Comparison of ENCODE assay signal across 1 cellular context in the genomic region with DNA sequence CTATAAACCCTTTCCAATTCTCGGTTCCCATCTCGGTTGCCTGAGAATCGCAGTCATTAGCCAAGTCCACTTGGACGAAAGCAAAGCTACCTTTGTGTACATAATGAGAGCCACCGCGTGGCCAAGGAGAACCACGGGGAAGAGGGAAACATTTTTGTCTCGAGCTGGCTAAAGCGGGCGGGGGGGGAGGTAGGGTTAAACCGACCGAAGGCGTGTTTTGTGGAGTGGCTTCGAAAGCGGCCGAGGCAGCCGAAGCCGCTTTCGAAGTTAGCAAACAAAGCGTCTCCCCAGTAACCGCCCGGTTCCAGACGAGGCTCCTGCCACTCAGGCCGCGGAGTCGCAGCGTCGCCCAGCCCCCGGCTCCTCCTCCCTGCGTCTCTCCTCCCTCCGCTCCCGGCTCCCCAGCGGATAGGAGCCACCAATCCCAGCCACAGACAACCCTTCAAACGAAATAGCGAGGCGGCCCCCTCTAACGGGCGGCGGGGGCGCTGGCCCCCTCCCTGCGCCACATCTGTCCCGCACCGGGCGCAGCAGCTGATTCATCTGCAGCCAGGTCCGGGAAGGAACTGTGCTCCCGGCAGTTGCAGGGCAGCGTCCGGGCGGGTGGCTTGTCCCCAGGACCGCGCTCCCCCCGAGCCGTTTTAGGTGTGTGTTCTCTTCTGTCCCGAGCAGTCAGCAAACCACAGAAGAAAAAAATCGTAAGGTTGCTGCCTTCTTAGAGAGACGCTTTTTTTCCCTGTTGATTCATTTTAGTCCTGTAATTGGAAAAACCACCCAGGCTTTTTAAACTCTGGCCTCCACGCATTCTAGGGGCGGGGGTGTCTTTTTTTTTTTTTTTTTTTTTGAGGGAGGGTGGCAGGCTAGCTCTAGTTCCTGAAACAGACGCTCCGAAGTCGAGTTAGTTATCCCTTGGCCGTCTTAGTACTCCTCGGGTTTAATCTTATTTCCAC.
TF ChIP-seq lines count a peak whose summit lies in the region.

No MANE protein-coding gene starts in this region.

TF ChIP-seq in K562, 482 proteins besides CTCF, POLR2A, EP300 and RAD21 (continued from another document and continues in another):
- TF ChIP-seq, protein P1, sequence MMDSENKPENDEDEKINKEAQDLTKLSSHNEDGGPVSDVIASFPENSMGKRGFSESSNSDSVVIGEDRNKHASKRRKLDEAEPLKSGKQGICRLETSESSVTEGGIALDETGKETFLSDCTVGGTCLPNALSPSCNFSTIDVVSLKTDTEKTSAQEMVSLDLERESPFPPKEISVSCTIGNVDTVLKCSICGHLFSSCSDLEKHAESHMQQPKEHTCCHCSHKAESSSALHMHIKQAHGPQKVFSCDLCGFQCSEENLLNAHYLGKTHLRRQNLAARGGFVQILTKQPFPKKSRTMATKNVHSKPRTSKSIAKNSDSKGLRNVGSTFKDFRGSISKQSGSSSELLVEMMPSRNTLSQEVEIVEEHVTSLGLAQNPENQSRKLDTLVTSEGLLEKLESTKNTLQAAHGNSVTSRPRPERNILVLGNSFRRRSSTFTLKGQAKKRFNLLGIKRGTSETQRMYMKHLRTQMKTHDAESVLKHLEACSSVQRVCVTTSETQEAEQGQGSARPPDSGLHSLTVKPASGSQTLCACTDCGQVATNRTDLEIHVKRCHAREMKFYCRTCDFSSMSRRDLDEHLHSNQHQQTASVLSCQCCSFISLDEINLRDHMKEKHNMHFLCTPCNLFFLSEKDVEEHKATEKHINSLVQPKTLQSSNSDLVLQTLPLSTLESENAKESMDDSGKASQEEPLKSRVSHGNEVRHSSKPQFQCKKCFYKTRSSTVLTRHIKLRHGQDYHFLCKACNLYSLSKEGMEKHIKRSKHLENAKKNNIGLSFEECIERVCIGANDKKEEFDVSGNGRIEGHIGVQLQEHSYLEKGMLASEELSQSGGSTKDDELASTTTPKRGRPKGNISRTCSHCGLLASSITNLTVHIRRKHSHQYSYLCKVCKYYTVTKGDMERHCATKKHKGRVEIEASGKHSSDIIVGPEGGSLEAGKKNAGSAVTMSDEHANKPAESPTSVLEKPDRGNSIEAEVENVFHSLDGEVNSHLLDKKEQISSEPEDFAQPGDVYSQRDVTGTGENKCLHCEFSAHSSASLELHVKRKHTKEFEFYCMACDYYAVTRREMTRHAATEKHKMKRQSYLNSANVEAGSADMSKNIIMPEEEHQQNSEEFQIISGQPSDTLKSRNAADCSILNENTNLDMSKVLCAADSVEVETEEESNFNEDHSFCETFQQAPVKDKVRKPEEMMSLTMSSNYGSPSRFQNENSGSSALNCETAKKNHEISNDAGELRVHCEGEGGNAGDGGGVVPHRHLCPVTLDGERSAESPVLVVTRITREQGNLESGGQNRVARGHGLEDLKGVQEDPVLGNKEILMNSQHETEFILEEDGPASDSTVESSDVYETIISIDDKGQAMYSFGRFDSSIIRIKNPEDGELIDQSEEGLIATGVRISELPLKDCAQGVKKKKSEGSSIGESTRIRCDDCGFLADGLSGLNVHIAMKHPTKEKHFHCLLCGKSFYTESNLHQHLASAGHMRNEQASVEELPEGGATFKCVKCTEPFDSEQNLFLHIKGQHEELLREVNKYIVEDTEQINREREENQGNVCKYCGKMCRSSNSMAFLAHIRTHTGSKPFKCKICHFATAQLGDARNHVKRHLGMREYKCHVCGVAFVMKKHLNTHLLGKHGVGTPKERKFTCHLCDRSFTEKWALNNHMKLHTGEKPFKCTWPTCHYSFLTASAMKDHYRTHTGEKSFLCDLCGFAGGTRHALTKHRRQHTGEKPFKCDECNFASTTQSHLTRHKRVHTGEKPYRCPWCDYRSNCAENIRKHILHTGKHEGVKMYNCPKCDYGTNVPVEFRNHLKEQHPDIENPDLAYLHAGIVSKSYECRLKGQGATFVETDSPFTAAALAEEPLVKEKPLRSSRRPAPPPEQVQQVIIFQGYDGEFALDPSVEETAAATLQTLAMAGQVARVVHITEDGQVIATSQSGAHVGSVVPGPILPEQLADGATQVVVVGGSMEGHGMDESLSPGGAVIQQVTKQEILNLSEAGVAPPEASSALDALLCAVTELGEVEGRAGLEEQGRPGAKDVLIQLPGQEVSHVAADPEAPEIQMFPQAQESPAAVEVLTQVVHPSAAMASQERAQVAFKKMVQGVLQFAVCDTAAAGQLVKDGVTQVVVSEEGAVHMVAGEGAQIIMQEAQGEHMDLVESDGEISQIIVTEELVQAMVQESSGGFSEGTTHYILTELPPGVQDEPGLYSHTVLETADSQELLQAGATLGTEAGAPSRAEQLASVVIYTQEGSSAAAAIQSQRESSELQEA (IDR thresholded peaks at IDR 0.05; ENCODE audit: low read depth), result no peak
- TF ChIP-seq, protein P2, sequence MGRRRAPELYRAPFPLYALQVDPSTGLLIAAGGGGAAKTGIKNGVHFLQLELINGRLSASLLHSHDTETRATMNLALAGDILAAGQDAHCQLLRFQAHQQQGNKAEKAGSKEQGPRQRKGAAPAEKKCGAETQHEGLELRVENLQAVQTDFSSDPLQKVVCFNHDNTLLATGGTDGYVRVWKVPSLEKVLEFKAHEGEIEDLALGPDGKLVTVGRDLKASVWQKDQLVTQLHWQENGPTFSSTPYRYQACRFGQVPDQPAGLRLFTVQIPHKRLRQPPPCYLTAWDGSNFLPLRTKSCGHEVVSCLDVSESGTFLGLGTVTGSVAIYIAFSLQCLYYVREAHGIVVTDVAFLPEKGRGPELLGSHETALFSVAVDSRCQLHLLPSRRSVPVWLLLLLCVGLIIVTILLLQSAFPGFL (CRISPR knock-in tag; IDR thresholded peaks at IDR 0.05), result no peak
- peak; percentile 41; the same call in 1 of the 2 replicates for TF ChIP-seq ZNF79 (CRISPR knock-in tag; IDR thresholded peaks at IDR 0.05; ENCODE audit: low read depth)
- peak; percentile 75; the same call in 1 of the 2 replicates for TF ChIP-seq ETV5 (CRISPR knock-in tag; IDR thresholded peaks at IDR 0.05; ENCODE audit: low read depth)
- TF ChIP-seq KDM5B (IDR thresholded peaks at IDR 0.05; ENCODE audit: insufficient replicate concordance, low read depth, low read length), result peak; percentile 92
- TF ChIP-seq, protein P3, sequence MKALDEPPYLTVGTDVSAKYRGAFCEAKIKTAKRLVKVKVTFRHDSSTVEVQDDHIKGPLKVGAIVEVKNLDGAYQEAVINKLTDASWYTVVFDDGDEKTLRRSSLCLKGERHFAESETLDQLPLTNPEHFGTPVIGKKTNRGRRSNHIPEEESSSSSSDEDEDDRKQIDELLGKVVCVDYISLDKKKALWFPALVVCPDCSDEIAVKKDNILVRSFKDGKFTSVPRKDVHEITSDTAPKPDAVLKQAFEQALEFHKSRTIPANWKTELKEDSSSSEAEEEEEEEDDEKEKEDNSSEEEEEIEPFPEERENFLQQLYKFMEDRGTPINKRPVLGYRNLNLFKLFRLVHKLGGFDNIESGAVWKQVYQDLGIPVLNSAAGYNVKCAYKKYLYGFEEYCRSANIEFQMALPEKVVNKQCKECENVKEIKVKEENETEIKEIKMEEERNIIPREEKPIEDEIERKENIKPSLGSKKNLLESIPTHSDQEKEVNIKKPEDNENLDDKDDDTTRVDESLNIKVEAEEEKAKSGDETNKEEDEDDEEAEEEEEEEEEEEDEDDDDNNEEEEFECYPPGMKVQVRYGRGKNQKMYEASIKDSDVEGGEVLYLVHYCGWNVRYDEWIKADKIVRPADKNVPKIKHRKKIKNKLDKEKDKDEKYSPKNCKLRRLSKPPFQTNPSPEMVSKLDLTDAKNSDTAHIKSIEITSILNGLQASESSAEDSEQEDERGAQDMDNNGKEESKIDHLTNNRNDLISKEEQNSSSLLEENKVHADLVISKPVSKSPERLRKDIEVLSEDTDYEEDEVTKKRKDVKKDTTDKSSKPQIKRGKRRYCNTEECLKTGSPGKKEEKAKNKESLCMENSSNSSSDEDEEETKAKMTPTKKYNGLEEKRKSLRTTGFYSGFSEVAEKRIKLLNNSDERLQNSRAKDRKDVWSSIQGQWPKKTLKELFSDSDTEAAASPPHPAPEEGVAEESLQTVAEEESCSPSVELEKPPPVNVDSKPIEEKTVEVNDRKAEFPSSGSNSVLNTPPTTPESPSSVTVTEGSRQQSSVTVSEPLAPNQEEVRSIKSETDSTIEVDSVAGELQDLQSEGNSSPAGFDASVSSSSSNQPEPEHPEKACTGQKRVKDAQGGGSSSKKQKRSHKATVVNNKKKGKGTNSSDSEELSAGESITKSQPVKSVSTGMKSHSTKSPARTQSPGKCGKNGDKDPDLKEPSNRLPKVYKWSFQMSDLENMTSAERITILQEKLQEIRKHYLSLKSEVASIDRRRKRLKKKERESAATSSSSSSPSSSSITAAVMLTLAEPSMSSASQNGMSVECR (CRISPR knock-in tag; IDR thresholded peaks at IDR 0.05), result peak; percentile 83
- peak; percentile 94 for TF ChIP-seq HNRNPLL (IDR thresholded peaks at IDR 0.05; ENCODE audit: low read depth, low read length, poor library complexity, severe bottlenecking)
- no peak for TF ChIP-seq ZNF134 (CRISPR knock-in tag; conservative IDR thresholded peaks at IDR 0.05)
- 0 out of 2 replicates have a peak, but pooled peaks have one; percentile 47 for TF ChIP-seq ZNF707 (CRISPR knock-in tag; conservative IDR thresholded peaks at IDR 0.05)
- TF ChIP-seq, protein P4, sequence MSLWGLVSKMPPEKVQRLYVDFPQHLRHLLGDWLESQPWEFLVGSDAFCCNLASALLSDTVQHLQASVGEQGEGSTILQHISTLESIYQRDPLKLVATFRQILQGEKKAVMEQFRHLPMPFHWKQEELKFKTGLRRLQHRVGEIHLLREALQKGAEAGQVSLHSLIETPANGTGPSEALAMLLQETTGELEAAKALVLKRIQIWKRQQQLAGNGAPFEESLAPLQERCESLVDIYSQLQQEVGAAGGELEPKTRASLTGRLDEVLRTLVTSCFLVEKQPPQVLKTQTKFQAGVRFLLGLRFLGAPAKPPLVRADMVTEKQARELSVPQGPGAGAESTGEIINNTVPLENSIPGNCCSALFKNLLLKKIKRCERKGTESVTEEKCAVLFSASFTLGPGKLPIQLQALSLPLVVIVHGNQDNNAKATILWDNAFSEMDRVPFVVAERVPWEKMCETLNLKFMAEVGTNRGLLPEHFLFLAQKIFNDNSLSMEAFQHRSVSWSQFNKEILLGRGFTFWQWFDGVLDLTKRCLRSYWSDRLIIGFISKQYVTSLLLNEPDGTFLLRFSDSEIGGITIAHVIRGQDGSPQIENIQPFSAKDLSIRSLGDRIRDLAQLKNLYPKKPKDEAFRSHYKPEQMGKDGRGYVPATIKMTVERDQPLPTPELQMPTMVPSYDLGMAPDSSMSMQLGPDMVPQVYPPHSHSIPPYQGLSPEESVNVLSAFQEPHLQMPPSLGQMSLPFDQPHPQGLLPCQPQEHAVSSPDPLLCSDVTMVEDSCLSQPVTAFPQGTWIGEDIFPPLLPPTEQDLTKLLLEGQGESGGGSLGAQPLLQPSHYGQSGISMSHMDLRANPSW (CRISPR knock-in tag; IDR thresholded peaks at IDR 0.05), result 0 out of 2 replicates have a peak, but pooled peaks have one; percentile 37
- TF ChIP-seq SIRT6 (IDR thresholded peaks at IDR 0.05; ENCODE audit: low read depth, low read length), result no peak
- peak; percentile 65; the same call in 1 of the 2 replicates for TF ChIP-seq ZBED1 (IDR thresholded peaks at IDR 0.05)
- TF ChIP-seq, protein P5, sequence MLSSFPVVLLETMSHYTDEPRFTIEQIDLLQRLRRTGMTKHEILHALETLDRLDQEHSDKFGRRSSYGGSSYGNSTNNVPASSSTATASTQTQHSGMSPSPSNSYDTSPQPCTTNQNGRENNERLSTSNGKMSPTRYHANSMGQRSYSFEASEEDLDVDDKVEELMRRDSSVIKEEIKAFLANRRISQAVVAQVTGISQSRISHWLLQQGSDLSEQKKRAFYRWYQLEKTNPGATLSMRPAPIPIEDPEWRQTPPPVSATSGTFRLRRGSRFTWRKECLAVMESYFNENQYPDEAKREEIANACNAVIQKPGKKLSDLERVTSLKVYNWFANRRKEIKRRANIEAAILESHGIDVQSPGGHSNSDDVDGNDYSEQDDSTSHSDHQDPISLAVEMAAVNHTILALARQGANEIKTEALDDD (IDR thresholded peaks at IDR 0.05), result peak; percentile 13; the same call in 1 of the 2 replicates
- TF ChIP-seq SMARCE1 (IDR thresholded peaks at IDR 0.05), result no peak
- 0 out of 2 replicates have a peak, but pooled peaks have one; percentile 18 for TF ChIP-seq ZC3H11A (IDR thresholded peaks at IDR 0.05; ENCODE audit: low read depth, low read length)
- TF ChIP-seq DACH1 (IDR thresholded peaks at IDR 0.05; ENCODE audit: partially characterized antibody), result no peak
- TF ChIP-seq ZNF830 (CRISPR knock-in tag; IDR thresholded peaks at IDR 0.05), result peak; percentile 95; the same call in 1 of the 2 replicates
- no peak for TF ChIP-seq KAT2B (IDR thresholded peaks at IDR 0.05; ENCODE audit: low read depth, low read length)
- TF ChIP-seq SRSF3 (IDR thresholded peaks at IDR 0.05; ENCODE audit: insufficient read depth, low read length), result no peak
- no peak for TF ChIP-seq ESRRA (IDR thresholded peaks at IDR 0.05; ENCODE audit: borderline replicate concordance, low read depth)
- TF ChIP-seq BRD9 (IDR thresholded peaks at IDR 0.05; ENCODE audit: low read depth, partially characterized antibody), result no peak
- no peak for TF ChIP-seq PTBP1 (IDR thresholded peaks at IDR 0.05; ENCODE audit: low read depth, low read length)
- TF ChIP-seq TAL1 (IDR thresholded peaks at IDR 0.05), result no peak
- TF ChIP-seq ATF7 (IDR thresholded peaks at IDR 0.05), result no peak
- TF ChIP-seq YY1 (IDR thresholded peaks at IDR 0.05; ENCODE audit: borderline replicate concordance in 1 of 3, control insufficient read depth in 1 of 3, extremely low read depth in 1 of 3, insufficient read depth in 3 of 3, insufficient read length in 1 of 3, insufficient replicate concordance in 2 of 3, low read depth in 1 of 3, low read length in 2 of 3), result peak in 2 of 3 experiments; percentile 74 to 84
- no peak for TF ChIP-seq ZFPM2 (CRISPR knock-in tag; IDR thresholded peaks at IDR 0.05)
- peak; percentile 59; the same call in 1 of the 2 replicates for TF ChIP-seq JUN (IDR thresholded peaks at IDR 0.05; ENCODE audit: borderline replicate concordance, low read depth, low read length)
- no peak for TF ChIP-seq JUN (CRISPR knock-in tag; IDR thresholded peaks at IDR 0.05; ENCODE audit: borderline replicate concordance)
- TF ChIP-seq ZSCAN32 (CRISPR knock-in tag; IDR thresholded peaks at IDR 0.05), result no peak
- TF ChIP-seq, protein P6, sequence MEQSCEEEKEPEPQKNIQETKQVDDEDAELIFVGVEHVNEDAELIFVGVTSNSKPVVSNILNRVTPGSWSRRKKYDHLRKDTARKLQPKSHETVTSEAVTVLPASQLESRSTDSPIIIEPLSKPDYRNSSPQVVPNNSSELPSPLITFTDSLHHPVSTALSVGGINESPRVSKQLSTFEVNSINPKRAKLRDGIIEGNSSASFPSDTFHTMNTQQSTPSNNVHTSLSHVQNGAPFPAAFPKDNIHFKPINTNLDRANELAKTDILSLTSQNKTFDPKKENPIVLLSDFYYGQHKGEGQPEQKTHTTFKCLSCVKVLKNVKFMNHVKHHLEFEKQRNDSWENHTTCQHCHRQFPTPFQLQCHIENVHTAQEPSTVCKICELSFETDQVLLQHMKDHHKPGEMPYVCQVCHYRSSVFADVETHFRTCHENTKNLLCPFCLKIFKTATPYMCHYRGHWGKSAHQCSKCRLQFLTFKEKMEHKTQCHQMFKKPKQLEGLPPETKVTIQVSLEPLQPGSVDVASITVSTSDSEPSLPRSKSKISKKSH (CRISPR knock-in tag; IDR thresholded peaks at IDR 0.05), result no peak
- peak; percentile 18 for TF ChIP-seq POU5F1 (IDR thresholded peaks at IDR 0.05; ENCODE audit: borderline replicate concordance, low read depth, low read length, partially characterized antibody)
- no peak for TF ChIP-seq NCOA1 (IDR thresholded peaks at IDR 0.05; ENCODE audit: low read depth)
- peak; percentile 39; the same call in 1 of the 2 replicates for TF ChIP-seq ZNF143 (CRISPR knock-in tag; IDR thresholded peaks at IDR 0.05)
- no peak for TF ChIP-seq ZNF23 (CRISPR knock-in tag; IDR thresholded peaks at IDR 0.05)
- 0 out of 2 replicates have a peak, but pooled peaks have one; percentile 47 for TF ChIP-seq ELF4 (CRISPR knock-in tag; IDR thresholded peaks at IDR 0.05)
- no peak for TF ChIP-seq ERF (CRISPR knock-in tag; IDR thresholded peaks at IDR 0.05)
- no peak for TF ChIP-seq SAFB (IDR thresholded peaks at IDR 0.05; ENCODE audit: borderline replicate concordance, low read depth, low read length)
